ENCODE assay signal across 15 cellular contexts in the genomic region with DNA sequence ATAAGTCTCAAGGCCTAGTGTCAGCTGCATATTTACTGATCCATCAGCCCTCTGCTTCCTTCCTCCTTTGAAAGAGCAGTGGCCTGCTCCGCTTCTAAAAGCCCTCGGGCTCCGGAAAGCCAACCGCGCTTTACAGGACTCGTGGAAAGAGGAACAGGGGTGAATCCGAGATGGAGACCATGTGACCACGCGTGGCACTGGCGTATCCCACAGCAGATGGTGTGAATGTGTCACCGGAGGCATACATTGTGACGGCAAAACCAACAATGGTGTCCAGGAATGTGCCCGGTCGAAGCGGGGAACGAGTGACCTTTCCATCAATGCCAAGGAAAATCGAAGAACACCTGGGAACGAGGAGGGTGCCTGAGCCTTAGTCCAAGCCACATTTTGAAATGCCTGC.
DNase-seq lines count a peak whose midpoint lies in the region; TF ChIP-seq lines count a peak whose summit lies in the region.
"Had no signal": no experiment of that assay in that cellular context is flagged by ENCODE, and none has a peak within 500 bp of the region (broad histone marks: within the 10 kb centered on the region; RNA-seq: fewer than 3 reads in every experiment).

No MANE protein-coding gene starts in this region.

- H3K4me3 ChIP-seq in esophagus muscularis mucosa (no peak overlapping the region), WERI-Rb-1 (ENCODE audit: low read depth, low read length) (no peak overlapping the region), breast epithelium (no peak overlapping the region)

- 82% methylated on average over 17 of the region's 18 CpGs for WGBS in esophagus muscularis mucosa

- TF ChIP-seq EP300 in esophagus muscularis mucosa (IDR thresholded peaks at IDR 0.05): no peak

- TF ChIP-seq CTCF in esophagus muscularis mucosa (IDR thresholded peaks at IDR 0.05) (no peak), WERI-Rb-1 (IDR thresholded peaks at IDR 0.05; ENCODE audit: low read depth, low read length) (no peak), breast epithelium (IDR thresholded peaks at IDR 0.05) (no peak)

- H3K9me3 ChIP-seq in esophagus muscularis mucosa: peaks cover 0 to 6% (median 0%) of the 10 kb centered on the region in 4 donors
- no peaks in the 10 kb centered on the region for H3K9me3 ChIP-seq in WERI-Rb-1 (ENCODE audit: severe bottlenecking)
- H3K9me3 ChIP-seq in breast epithelium: peaks cover 20 to 33% of the 10 kb centered on the region in 2 donors

- intact Hi-C loops in activated CD4-positive, alpha-beta memory T cell treated with anti-CD3 and anti-CD28 coated beads for 36 hours (cut with micrococcal nuclease): no loop called here
- intact Hi-C loops in esophagus muscularis mucosa (cut with DNase I) (no loop called here), posterior vena cava (cut with DNase I) (no loop called here), breast epithelium (cut with DNase I; ENCODE audit: low total_unique reads) (no loop called here)

- H3K36me3 Mint-ChIP-seq in activated CD4-positive, alpha-beta memory T cell treated with anti-CD3 and anti-CD28 coated beads, Interleukin-2, amount 10 ng/mL, durations not matched to agents 7 days and 5 days (ENCODE audit: low read depth): peaks cover 1% of the 10 kb centered on the region
- peaks cover 4% of the 10 kb centered on the region for H3K36me3 Mint-ChIP-seq in activated CD4-positive, alpha-beta memory T cell treated with anti-CD3 and anti-CD28 coated beads for 36 hours
- H3K36me3 Mint-ChIP-seq: CD14-positive monocyte; CD8-positive, alpha-beta T cell had no signal

- no peaks in the 10 kb centered on the region for H3K27me3 Mint-ChIP-seq in activated CD4-positive, alpha-beta memory T cell treated with anti-CD3 and anti-CD28 coated beads, Interleukin-2, amount 10 ng/mL, durations not matched to agents 7 days and 5 days
- H3K27me3 Mint-ChIP-seq in activated CD4-positive, alpha-beta memory T cell treated with anti-CD3 and anti-CD28 coated beads for 36 hours: no peaks in the 10 kb centered on the region

- no peak overlapping the region for H3K4me3 Mint-ChIP-seq in activated CD4-positive, alpha-beta memory T cell treated with anti-CD3 and anti-CD28 coated beads, Interleukin-2, amount 10 ng/mL, durations not matched to agents 7 days and 5 days
- H3K4me3 Mint-ChIP-seq in activated CD4-positive, alpha-beta memory T cell treated with anti-CD3 and anti-CD28 coated beads for 36 hours: no peak overlapping the region
- H3K4me3 Mint-ChIP-seq: CD14-positive monocyte; CD8-positive, alpha-beta T cell had no signal

- CTCF ChIA-PET in activated CD4-positive, alpha-beta memory T cell treated with anti-CD3 and anti-CD28 coated beads, Interleukin-2, amount 10 ng/mL, durations not matched to agents 7 days and 5 days (lab: Charles Lee): no interaction called here
- CTCF ChIA-PET in activated CD4-positive, alpha-beta memory T cell treated with anti-CD3 and anti-CD28 coated beads for 36 hours (lab: Charles Lee): no interaction called here

- no peak for TF ChIP-seq POLR2A in esophagus muscularis mucosa (IDR thresholded peaks at IDR 0.05; ENCODE audit: low read depth)
- TF ChIP-seq POLR2A in breast epithelium (IDR thresholded peaks at IDR 0.05): no peak

- DNase-seq in activated CD4-positive, alpha-beta memory T cell treated with anti-CD3 and anti-CD28 coated beads, Interleukin-2, amount 10 ng/mL, durations not matched to agents 7 days and 5 days: peak; percentile 3
- DNase-seq in activated CD4-positive, alpha-beta memory T cell treated with anti-CD3 and anti-CD28 coated beads for 36 hours: no peak
- DNase-seq in D341Med (ENCODE audit: low spot score) (peak; percentile 0), esophagus muscularis mucosa (ENCODE audit: extremely low spot score) (peak; percentile 74), posterior vena cava (ENCODE audit: low spot score) (peak; percentile 41), hypothalamus (lab: John Stamatoyannopoulos, UW) (no peak), WERI-Rb-1 (no peak), breast epithelium (ENCODE audit: low spot score in 2 of 2) (no peak)
- DNase-seq: CD8-positive, alpha-beta T cell; COR-L47; DND-41; GF-D8; HCEC 1CT had no signal

- H3K4me1 ChIP-seq in esophagus muscularis mucosa: no peaks in the 10 kb centered on the region
- H3K4me1 ChIP-seq in breast epithelium: no peaks in the 10 kb centered on the region

- no peak overlapping the region for H3K27ac ChIP-seq in esophagus muscularis mucosa (replicated peaks in 1 of 4)
- H3K27ac ChIP-seq in WERI-Rb-1: no peak overlapping the region
- no peak overlapping the region for H3K27ac ChIP-seq in breast epithelium
- H3K27ac ChIP-seq: 22Rv1 had no signal

- no peaks in the 10 kb centered on the region for H3K27me3 ChIP-seq in esophagus muscularis mucosa
- no peaks in the 10 kb centered on the region for H3K27me3 ChIP-seq in WERI-Rb-1 (ENCODE audit: insufficient read depth, low read depth, severe bottlenecking)
- H3K27me3 ChIP-seq in breast epithelium: no peaks in the 10 kb centered on the region

- POLR2A ChIA-PET in activated CD4-positive, alpha-beta memory T cell treated with anti-CD3 and anti-CD28 coated beads, Interleukin-2, amount 10 ng/mL, durations not matched to agents 7 days and 5 days (lab: Charles Lee): no interaction called here
- POLR2A ChIA-PET in activated CD4-positive, alpha-beta memory T cell treated with anti-CD3 and anti-CD28 coated beads for 36 hours (lab: Charles Lee): no interaction called here

- no peaks in the 10 kb centered on the region for H3K36me3 ChIP-seq in esophagus muscularis mucosa
- no peaks in the 10 kb centered on the region for H3K36me3 ChIP-seq in WERI-Rb-1
- no peaks in the 10 kb centered on the region for H3K36me3 ChIP-seq in breast epithelium

- H3K4me1 Mint-ChIP-seq in activated CD4-positive, alpha-beta memory T cell treated with anti-CD3 and anti-CD28 coated beads, Interleukin-2, amount 10 ng/mL, durations not matched to agents 7 days and 5 days: no peaks in the 10 kb centered on the region
- H3K4me1 Mint-ChIP-seq in activated CD4-positive, alpha-beta memory T cell treated with anti-CD3 and anti-CD28 coated beads for 36 hours (ENCODE audit: low read depth): no peaks in the 10 kb centered on the region
- H3K4me1 Mint-ChIP-seq: CD14-positive monocyte had no signal

- no peak overlapping the region for H3K27ac Mint-ChIP-seq in activated CD4-positive, alpha-beta memory T cell treated with anti-CD3 and anti-CD28 coated beads, Interleukin-2, amount 10 ng/mL, durations not matched to agents 7 days and 5 days
- no peak overlapping the region for H3K27ac Mint-ChIP-seq in activated CD4-positive, alpha-beta memory T cell treated with anti-CD3 and anti-CD28 coated beads for 36 hours
- H3K27ac Mint-ChIP-seq: CD14-positive monocyte; CD8-positive, alpha-beta T cell had no signal

- peaks cover 26% of the 10 kb centered on the region for H3K9me3 Mint-ChIP-seq in activated CD4-positive, alpha-beta memory T cell treated with anti-CD3 and anti-CD28 coated beads, Interleukin-2, amount 10 ng/mL, durations not matched to agents 7 days and 5 days
- peaks cover 22% of the 10 kb centered on the region for H3K9me3 Mint-ChIP-seq in activated CD4-positive, alpha-beta memory T cell treated with anti-CD3 and anti-CD28 coated beads for 36 hours

Comparison
In these comparisons a context has a peak if more than half of its experiments do, and no peak if none do; other contexts are left out.
1. DNase-seq: peak in activated CD4-positive, alpha-beta memory T cell treated with anti-CD3 and anti-CD28 coated beads, Interleukin-2, amount 10 ng/mL, durations not matched to agents 7 days and 5 days (single experiment), D341Med (single experiment), esophagus muscularis mucosa (single experiment) and posterior vena cava (single experiment); none in activated CD4-positive, alpha-beta memory T cell treated with anti-CD3 and anti-CD28 coated beads for 36 hours (single experiment), hypothalamus (0 of 51), WERI-Rb-1 (single experiment) and breast epithelium (0 of 2).